In genomic region chr10:43855667-43856210, GRCh38 we compare ENCODE assay signal across 25 cellular contexts.
DNase-seq lines count a peak whose midpoint lies in the region; ATAC-seq and TF ChIP-seq lines count a peak whose summit lies in the region.
"Had no signal": no experiment of that assay in that cellular context is flagged by ENCODE, and none has a peak within 500 bp of the region (broad histone marks: within the 10 kb centered on the region; RNA-seq: fewer than 3 reads in every experiment).

No MANE protein-coding gene starts in this region.

- no peaks in the 10 kb centered on the region for H3K9me3 Mint-ChIP-seq in stimulated activated naive CD8-positive, alpha-beta T cell treated with anti-CD3 and anti-CD28 coated beads, Interleukin-15, amount 100 ng/mL, for 72 hours
- H3K9me3 Mint-ChIP-seq in glutamatergic neuron (ENCODE audit: unreplicated experiment) (no peaks in the 10 kb centered on the region), nephron progenitor cell (no peaks in the 10 kb centered on the region)
- H3K9me3 Mint-ChIP-seq: activated naive CD4-positive, alpha-beta T cell treated with anti-CD3 and anti-CD28 coated beads, Interleukin-2, amount 50 U/mL, for 24 hours; activated T-helper 2 cell treated with anti-CD3 and anti-CD28 coated beads, Interferon-gamma antibody, Interleukin-2, Interleukin-4, amounts not matched to agents 10 μg/mL and 5 μg/mL and 100 μg/mL, durations not matched to agents 14 hours and 24 hours and 36 hours; effector memory CD8-positive, alpha-beta T cell had no signal

- no peak overlapping the region for H3K4me3 Mint-ChIP-seq in stimulated activated naive CD8-positive, alpha-beta T cell treated with anti-CD3 and anti-CD28 coated beads, Interleukin-15, amount 100 ng/mL, for 72 hours
- peak overlapping the region; percentile 8 for H3K4me3 Mint-ChIP-seq in glutamatergic neuron (ENCODE audit: unreplicated experiment)
- no peak overlapping the region for H3K4me3 Mint-ChIP-seq in nephron progenitor cell
- H3K4me3 Mint-ChIP-seq: activated naive CD4-positive, alpha-beta T cell treated with anti-CD3 and anti-CD28 coated beads, Interleukin-2, amount 50 U/mL, for 24 hours; effector memory CD8-positive, alpha-beta T cell had no signal

- H3K27me3 Mint-ChIP-seq in stimulated activated naive CD8-positive, alpha-beta T cell treated with anti-CD3 and anti-CD28 coated beads, Interleukin-15, amount 100 ng/mL, for 72 hours, result no peaks in the 10 kb centered on the region
- H3K27me3 Mint-ChIP-seq in glutamatergic neuron (ENCODE audit: unreplicated experiment) (peaks cover 13% of the 10 kb centered on the region), nephron progenitor cell (ENCODE audit: low read depth, poor library complexity) (peaks cover 20% of the 10 kb centered on the region)
- H3K27me3 Mint-ChIP-seq: activated naive CD4-positive, alpha-beta T cell treated with anti-CD3 and anti-CD28 coated beads, Interleukin-2, amount 50 U/mL, for 24 hours; progenitor cell of endocrine pancreas had no signal

- no peak overlapping the region for H3K27ac Mint-ChIP-seq in stimulated activated naive CD8-positive, alpha-beta T cell treated with anti-CD3 and anti-CD28 coated beads, Interleukin-15, amount 100 ng/mL, for 72 hours
- peak overlapping the region; percentile 28 for H3K27ac Mint-ChIP-seq in glutamatergic neuron (ENCODE audit: unreplicated experiment)
- H3K27ac Mint-ChIP-seq in nephron progenitor cell, result peak overlapping the region; percentile 85
- H3K27ac Mint-ChIP-seq: activated naive CD4-positive, alpha-beta T cell treated with anti-CD3 and anti-CD28 coated beads, Interleukin-2, amount 50 U/mL, for 24 hours; activated T-helper 2 cell treated with anti-CD3 and anti-CD28 coated beads, Interferon-gamma antibody, Interleukin-2, Interleukin-4, amounts not matched to agents 10 μg/mL and 5 μg/mL and 100 μg/mL, durations not matched to agents 14 hours and 24 hours and 36 hours; effector memory CD8-positive, alpha-beta T cell; progenitor cell of endocrine pancreas had no signal

- no peaks in the 10 kb centered on the region for H3K4me1 Mint-ChIP-seq in stimulated activated naive CD8-positive, alpha-beta T cell treated with anti-CD3 and anti-CD28 coated beads, Interleukin-15, amount 100 ng/mL, for 72 hours
- H3K4me1 Mint-ChIP-seq in glutamatergic neuron (ENCODE audit: low read depth, unreplicated experiment) (peaks cover 43% of the 10 kb centered on the region), nephron progenitor cell (peaks cover 30% of the 10 kb centered on the region)
- H3K4me1 Mint-ChIP-seq: activated naive CD4-positive, alpha-beta T cell treated with anti-CD3 and anti-CD28 coated beads, Interleukin-2, amount 50 U/mL, for 24 hours had no signal

- peak; percentile 23 for ATAC-seq in stimulated activated naive CD8-positive, alpha-beta T cell treated with anti-CD3 and anti-CD28 coated beads, Interleukin-15, Interleukin-2, amounts not matched to agents 100 U/mL and 50 U/mL, for 24 hours
- ATAC-seq in stimulated activated naive CD8-positive, alpha-beta T cell treated with anti-CD3 and anti-CD28 coated beads, Interleukin-15, amount 100 ng/mL, for 72 hours, result no peak
- no peak for ATAC-seq in HG02884 (IDR thresholded peaks at IDR 0.05; ENCODE audit: unreplicated experiment)
- ATAC-seq: effector memory CD8-positive, alpha-beta T cell had no signal

- H3K36me3 Mint-ChIP-seq in glutamatergic neuron (ENCODE audit: unreplicated experiment) (no peaks in the 10 kb centered on the region), nephron progenitor cell (ENCODE audit: low read depth) (no peaks in the 10 kb centered on the region)
- H3K36me3 Mint-ChIP-seq: activated naive CD4-positive, alpha-beta T cell treated with anti-CD3 and anti-CD28 coated beads, Interleukin-2, amount 50 U/mL, for 24 hours had no signal

- no peak for DNase-seq in stimulated activated naive CD8-positive, alpha-beta T cell treated with anti-CD3 and anti-CD28 coated beads, Interleukin-15, Interleukin-2, amounts not matched to agents 100 U/mL and 50 U/mL, for 24 hours
- no peak for DNase-seq in stimulated activated naive CD8-positive, alpha-beta T cell treated with anti-CD3 and anti-CD28 coated beads, Interleukin-15, amount 100 ng/mL, for 72 hours
- no peak for DNase-seq in glutamatergic neuron
- DNase-seq in nephron progenitor cell, result no peak
- DNase-seq in NCI-H1092 treated with DMSO at 0.1 percent for 48 hours (lab: John Stamatoyannopoulos, UW), result no peak
- DNase-seq in NCI-H2171 (lab: John Stamatoyannopoulos, UW), result no peak
- DNase-seq: activated CD4-positive, alpha-beta T cell treated with anti-CD3 and anti-CD28 coated beads for 48 hours; colonic mucosa; DMS79; effector memory CD8-positive, alpha-beta T cell; erythroblast; head of caudate nucleus; KBM-7; kidney glomerular epithelial cell; mammary epithelial cell; MG63; NCI-H1417; NCI-H2081 treated with DMSO at 0.1 percent for 48 hours; NCI-H82; stimulated activated CD4-positive, alpha-beta T cell treated with anti-CD3 and anti-CD28 coated beads, Interleukin-15, amount 100 ng/mL, for 24 hours; stimulated activated naive CD4-positive, alpha-beta T cell treated with Interleukin-2 at 50 U/mL for 16 hours had no signal

- TF ChIP-seq CTCF in glutamatergic neuron (IDR thresholded peaks at IDR 0.05; ENCODE audit: partially characterized antibody, unreplicated experiment) (no peak), nephron progenitor cell (IDR thresholded peaks at IDR 0.05) (no peak)

Comparison
In these comparisons a context has a peak if more than half of its experiments do, and no peak if none do; other contexts are left out.
1. H3K27ac Mint-ChIP-seq: peak in glutamatergic neuron (single experiment) and nephron progenitor cell (single experiment); none in stimulated activated naive CD8-positive, alpha-beta T cell treated with anti-CD3 and anti-CD28 coated beads, Interleukin-15, amount 100 ng/mL, for 72 hours (0 of 2).